Comparison of ENCODE assay signal across 9 cellular contexts in genomic region chr1:24910751-24911650, GRCh38. TPM values are rescaled to one million over a fixed set of nuclear protein-coding genes. Genes with fewer than 3 reads are reported as not detected.
A peak's percentile ranks its signal among the peaks of the same experiment; 100 is the strongest.
DNase-seq lines count a peak whose midpoint lies in the region; ATAC-seq and TF ChIP-seq lines count a peak whose summit lies in the region.
"Had no signal": no experiment of that assay in that cellular context is flagged by ENCODE, and none has a peak within 500 bp of the region (broad histone marks: within the 10 kb centered on the region; RNA-seq: fewer than 3 reads in every experiment).

No MANE protein-coding gene starts in this region.

- no peak for TF ChIP-seq CTCF in right atrium auricular region (IDR thresholded peaks at IDR 0.05)
- TF ChIP-seq CTCF in upper lobe of right lung (IDR thresholded peaks at IDR 0.05) = no peak
- TF ChIP-seq CTCF in GM13977 (IDR thresholded peaks at IDR 0.05; ENCODE audit: extremely low read depth, insufficient read depth, missing control alignments) = no peak

- no peaks in the 10 kb centered on the region for H3K27me3 Mint-ChIP-seq in activated T-helper 2 cell treated with anti-CD3 and anti-CD28 coated beads, Interferon-gamma antibody, Interleukin-2, Interleukin-4, amounts not matched to agents 10 μg/mL and 5 μg/mL and 100 μg/mL, durations not matched to agents 14 hours and 24 hours and 36 hours (ENCODE audit: low read depth)
- no peaks in the 10 kb centered on the region for H3K27me3 Mint-ChIP-seq in memory B cell

- in situ Hi-C loops in GM13977 (cut with MboI; ENCODE audit: low pct_unique_long_range_greater_than_20kb, low sequenced_read_pairs, unreplicated experiment) = no loop called here

- H3K4me1 ChIP-seq in right atrium auricular region (no peaks in the 10 kb centered on the region), upper lobe of right lung (peaks cover 5% of the 10 kb centered on the region)

- no peaks in the 10 kb centered on the region for H3K9me3 Mint-ChIP-seq in activated T-helper 2 cell treated with anti-CD3 and anti-CD28 coated beads, Interferon-gamma antibody, Interleukin-2, Interleukin-4, amounts not matched to agents 10 μg/mL and 5 μg/mL and 100 μg/mL, durations not matched to agents 14 hours and 24 hours and 36 hours
- H3K9me3 Mint-ChIP-seq in memory B cell = no peaks in the 10 kb centered on the region

- DNase-seq in left ventricle myocardium superior = no peak
- no peak for DNase-seq in right atrium auricular region (ENCODE audit: low spot score)
- DNase-seq in activated T-helper 2 cell treated with anti-CD3 and anti-CD28 coated beads, Interferon-gamma antibody, Interleukin-2, Interleukin-4, amounts not matched to agents 10 μg/mL and 5 μg/mL and 100 μg/mL, durations not matched to agents 14 hours and 24 hours and 36 hours (ENCODE audit: low spot score) = peak; percentile 49
- no peak for DNase-seq in memory B cell (ENCODE audit: low spot score in 2 of 2)
- no peak for DNase-seq in upper lobe of right lung
- DNase-seq in NCI-H1436 treated with DMSO at 0.1 percent for 48 hours (lab: John Stamatoyannopoulos, UW) = no peak
- DNase-seq in GM13977 (ENCODE audit: low spot score) = no peak

- H3K4me3 ChIP-seq in right atrium auricular region (no peak overlapping the region), upper lobe of right lung (no peak overlapping the region)

- ATAC-seq in left ventricle myocardium superior (peak; percentile 20), memory B cell (ENCODE audit: low read depth) (peak; percentile 44), upper lobe of right lung (peak; percentile 46), GM21825 (IDR thresholded peaks at IDR 0.05; ENCODE audit: unreplicated experiment) (no peak)

- H3K27ac ChIP-seq in right atrium auricular region (no peak overlapping the region), upper lobe of right lung (peak overlapping the region; percentile 55)

- no peak overlapping the region for H3K4me3 Mint-ChIP-seq in activated T-helper 2 cell treated with anti-CD3 and anti-CD28 coated beads, Interferon-gamma antibody, Interleukin-2, Interleukin-4, amounts not matched to agents 10 μg/mL and 5 μg/mL and 100 μg/mL, durations not matched to agents 14 hours and 24 hours and 36 hours (ENCODE audit: low read depth)
- no peak overlapping the region for H3K4me3 Mint-ChIP-seq in memory B cell
- H3K4me3 Mint-ChIP-seq: neural crest cell had no signal

- no peaks in the 10 kb centered on the region for H3K9me3 ChIP-seq in right atrium auricular region
- no peaks in the 10 kb centered on the region for H3K9me3 ChIP-seq in upper lobe of right lung

- H3K36me3 ChIP-seq in right atrium auricular region (no peaks in the 10 kb centered on the region), upper lobe of right lung (no peaks in the 10 kb centered on the region)

- peak overlapping the region; percentile 82 for H3K27ac Mint-ChIP-seq in activated T-helper 2 cell treated with anti-CD3 and anti-CD28 coated beads, Interferon-gamma antibody, Interleukin-2, Interleukin-4, amounts not matched to agents 10 μg/mL and 5 μg/mL and 100 μg/mL, durations not matched to agents 14 hours and 24 hours and 36 hours
- peak overlapping the region; percentile 63 for H3K27ac Mint-ChIP-seq in memory B cell

- H3K4me1 Mint-ChIP-seq in activated T-helper 2 cell treated with anti-CD3 and anti-CD28 coated beads, Interferon-gamma antibody, Interleukin-2, Interleukin-4, amounts not matched to agents 10 μg/mL and 5 μg/mL and 100 μg/mL, durations not matched to agents 14 hours and 24 hours and 36 hours (ENCODE audit: low read depth) = peaks cover 14% of the 10 kb centered on the region
- H3K4me1 Mint-ChIP-seq in memory B cell = peaks cover 20% of the 10 kb centered on the region

- peaks cover 77% of the 10 kb centered on the region for H3K36me3 Mint-ChIP-seq in activated T-helper 2 cell treated with anti-CD3 and anti-CD28 coated beads, Interferon-gamma antibody, Interleukin-2, Interleukin-4, amounts not matched to agents 10 μg/mL and 5 μg/mL and 100 μg/mL, durations not matched to agents 14 hours and 24 hours and 36 hours (ENCODE audit: low read depth)
- H3K36me3 Mint-ChIP-seq in memory B cell = peaks cover 30% of the 10 kb centered on the region

- intact Hi-C loops in left ventricle myocardium superior (cut with micrococcal nuclease) (no loop called here), upper lobe of right lung (cut with DNase I) (no loop called here)
- intact Hi-C loops in activated T-helper 2 cell treated with anti-CD3 and anti-CD28 coated beads, Interferon-gamma antibody, Interleukin-2, Interleukin-4, amounts not matched to agents 10 μg/mL and 5 μg/mL and 100 μg/mL, durations not matched to agents 14 hours and 24 hours and 36 hours (cut with micrococcal nuclease) = no loop called here

- no peaks in the 10 kb centered on the region for H3K27me3 ChIP-seq in right atrium auricular region
- H3K27me3 ChIP-seq in upper lobe of right lung = no peaks in the 10 kb centered on the region

RNA-seq across cellular contexts. Expression of gene RUNX3, which starts 19.1 kb away (rescaled TPM):
- 0.89 TPM for total RNA-seq in left ventricle myocardium superior
- 1 to 10 TPM in 1 of 2 donors, under 1 TPM in 1; 0.48 to 2.3 TPM for total RNA-seq in right atrium auricular region
- total RNA-seq in activated T-helper 2 cell treated with anti-CD3 and anti-CD28 coated beads, Interferon-gamma antibody, Interleukin-2, Interleukin-4, amounts not matched to agents 10 μg/mL and 5 μg/mL and 100 μg/mL, durations not matched to agents 14 hours and 24 hours and 36 hours = 129 and 135 TPM in 2 replicates
- 13.1 TPM for total RNA-seq in upper lobe of right lung
